8 cellular contexts compared by ENCODE assay signal in the genomic region with DNA sequence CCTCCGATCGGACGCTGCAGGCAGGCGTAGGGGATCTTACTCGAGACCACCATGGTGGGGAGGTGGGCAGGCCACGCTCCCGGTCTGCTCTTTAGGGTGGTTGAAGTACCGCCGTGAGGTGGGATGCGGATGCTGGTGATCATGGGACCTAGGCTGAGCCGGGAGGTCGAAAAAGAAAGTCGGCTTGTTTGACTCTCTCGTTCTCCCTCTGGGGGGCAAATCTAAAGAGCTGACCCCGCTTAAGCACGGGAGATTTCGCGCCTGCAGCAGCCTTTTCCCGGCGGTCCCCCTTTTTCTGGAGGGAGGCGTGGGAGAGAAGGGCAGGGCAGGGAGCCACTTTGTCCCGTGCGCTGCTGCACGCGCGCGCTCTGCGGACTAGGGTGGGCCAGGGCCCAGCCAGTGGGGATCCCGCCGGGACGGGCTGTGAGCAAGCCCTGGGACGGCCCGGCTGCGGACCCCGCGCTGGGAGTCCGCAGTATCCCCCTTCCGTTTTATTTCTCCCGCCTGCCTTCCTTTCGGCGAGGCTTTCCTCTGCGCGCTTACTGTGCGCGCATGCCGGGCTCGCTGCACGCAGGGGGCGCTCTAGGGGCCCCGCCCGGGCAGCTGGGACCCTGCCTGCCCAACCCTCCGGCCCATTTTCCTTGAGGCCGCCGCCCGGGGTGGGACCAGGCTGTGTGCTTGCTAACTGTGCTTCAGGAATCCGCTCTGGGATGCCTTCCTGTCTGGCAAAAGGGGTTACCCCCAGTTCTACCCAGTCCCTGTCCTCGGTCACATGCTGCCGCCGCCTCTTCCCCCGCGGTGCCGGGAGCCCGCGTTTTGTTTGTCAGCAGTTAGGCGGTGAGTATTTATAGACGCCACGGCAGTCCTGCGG.
A peak's percentile ranks its signal among the peaks of the same experiment; 100 is the strongest.
DNase-seq lines count a peak whose midpoint lies in the region; ATAC-seq, FAIRE-seq and TF ChIP-seq lines count a peak whose summit lies in the region.

No MANE protein-coding gene starts in this region.

- H3K4me3 ChIP-seq in bronchial epithelial cell (ENCODE audit: low read depth, low read length) (peak overlapping the region; percentile 68), kidney epithelial cell (ENCODE audit: low read depth, low read length) (peak overlapping the region; percentile 91)

- TF ChIP-seq CTCF in GM12874 (IDR thresholded peaks at IDR 0.05; ENCODE audit: insufficient read depth, low read depth, low read length) (peak; percentile 86), bronchial epithelial cell (IDR thresholded peaks at IDR 0.05; ENCODE audit: insufficient read depth, low read length, severe bottlenecking) (peak; percentile 75), kidney epithelial cell (IDR thresholded peaks at IDR 0.05; ENCODE audit: insufficient read depth, low read length, poor library complexity, severe bottlenecking) (peak; percentile 85)

- ATAC-seq in HG03432 (IDR thresholded peaks at IDR 0.05; ENCODE audit: unreplicated experiment) (peak; percentile 58), HG02938 (IDR thresholded peaks at IDR 0.05; ENCODE audit: unreplicated experiment) (no peak)

- H3K36me3 ChIP-seq in bronchial epithelial cell (ENCODE audit: control insufficient read depth, insufficient read depth, low read length) = no peaks in the 10 kb centered on the region
- no peaks in the 10 kb centered on the region for H3K36me3 ChIP-seq in kidney epithelial cell (ENCODE audit: control insufficient read depth, insufficient read depth, low read length)

- H3K27me3 ChIP-seq in bronchial epithelial cell (ENCODE audit: control insufficient read depth, insufficient read depth, low read length) (no peaks in the 10 kb centered on the region), kidney epithelial cell (ENCODE audit: control insufficient read depth, insufficient read depth, low read length) (no peaks in the 10 kb centered on the region)

- DNase-seq in T-helper 22 cell (ENCODE audit: low read depth) = peak; percentile 57
- no peak for DNase-seq in bronchial epithelial cell (ENCODE audit: low read depth)
- no peak for DNase-seq in kidney epithelial cell (ENCODE audit: low read depth)
- peak; percentile 21 for DNase-seq in stimulated activated CD4-positive, alpha-beta T cell treated with anti-CD3 and anti-CD28 coated beads, Interleukin-12 subunit alpha, Interleukin-12 subunit beta, amount 100 ng/mL, for 4 hours
- no peak for DNase-seq in NCI-H128 (lab: John Stamatoyannopoulos, UW; ENCODE audit: unreplicated experiment)

- FAIRE-seq in bronchial epithelial cell (lab: Jason Lieb, UNC) = no peak

Comparison
In these comparisons a context has a peak if more than half of its experiments do, and no peak if none do; other contexts are left out.
1. DNase-seq: peak in T-helper 22 cell (single experiment) and stimulated activated CD4-positive, alpha-beta T cell treated with anti-CD3 and anti-CD28 coated beads, Interleukin-12 subunit alpha, Interleukin-12 subunit beta, amount 100 ng/mL, for 4 hours (single experiment); none in bronchial epithelial cell (single experiment), kidney epithelial cell (single experiment) and NCI-H128 (single experiment).
2. Peak in every context shown above with its lines, with median percentiles within 50 percentile points of each other: CTCF ChIP-seq.